ENCODE assay signal across 10 cellular contexts in genomic region chr18:47983946-47984345, GRCh38.
"Had no signal": no experiment of that assay in that cellular context is flagged by ENCODE, and none has a peak within 500 bp of the region (broad histone marks: within the 10 kb centered on the region; RNA-seq: fewer than 3 reads in every experiment).

No MANE protein-coding gene starts in this region.

- H3K4me3 ChIP-seq: breast epithelium, dorsolateral prefrontal cortex, upper lobe of left lung had no signal

- H3K4me1 ChIP-seq: breast epithelium, upper lobe of left lung had no signal

- DNase-seq: activated CD4-positive, alpha-beta memory T cell treated with anti-CD3 and anti-CD28 coated beads, Interleukin-2, amount 10 ng/mL, durations not matched to agents 7 days and 5 days; activated CD8-positive, alpha-beta memory T cell treated with anti-CD3 and anti-CD28 coated beads, Interleukin-2, amount 50 U/mL, for 4 hours; activated naive CD8-positive, alpha-beta T cell treated with anti-CD3 and anti-CD28 coated beads, Interleukin-2, amount 10 ng/mL, durations not matched to agents 7 days and 5 days; immature natural killer cell; naive thymus-derived CD8-positive, alpha-beta T cell; stimulated activated CD4-positive, alpha-beta T cell treated with anti-CD3 and anti-CD28 coated beads, Interleukin-15, amount 100 ng/mL, for 24 hours; stimulated activated CD4-positive, alpha-beta T cell treated with anti-CD3 and anti-CD28 coated beads, Interleukin-4, amount 100 ng/mL, for 24 hours; upper lobe of left lung had no signal

- H3K27ac ChIP-seq: breast epithelium, dorsolateral prefrontal cortex, upper lobe of left lung had no signal

- H3K36me3 ChIP-seq: breast epithelium, upper lobe of left lung had no signal

- H3K27me3 ChIP-seq: breast epithelium, dorsolateral prefrontal cortex, upper lobe of left lung had no signal
